13 cellular contexts compared by ENCODE assay signal in genomic region chr10:97796651-97797050, GRCh38. TPM values are rescaled to one million over a fixed set of nuclear protein-coding genes. Genes with fewer than 3 reads are reported as not detected.
DNase-seq lines count a peak whose midpoint lies in the region; ATAC-seq lines count a peak whose summit lies in the region.
"Had no signal": no experiment of that assay in that cellular context is flagged by ENCODE, and none has a peak within 500 bp of the region (broad histone marks: within the 10 kb centered on the region; RNA-seq: fewer than 3 reads in every experiment).

No MANE protein-coding gene starts in this region.

- intact Hi-C loops in activated CD4-positive, alpha-beta T cell treated with anti-CD3 and anti-CD28 coated beads for 36 hours (cut with DNase I, micrococcal nuclease): loop anchor here (5.0 to 10.0 kb wide), 2 partner anchors 56 to 238 kb away; partner anchors contain the start of gene CRTAC1 (in 1 of the 2)
- intact Hi-C loops in posterior vena cava (cut with DNase I): loop anchor here in 1 of 2 donors (10.0 kb wide), 1 partner anchor 68 kb away; no protein-coding TSS in a partner anchor

- peaks cover 3% of the 10 kb centered on the region for H3K36me3 Mint-ChIP-seq in activated CD4-positive, alpha-beta T cell treated with anti-CD3 and anti-CD28 coated beads for 36 hours (ENCODE audit: low read depth)
- peaks cover 2% of the 10 kb centered on the region for H3K36me3 Mint-ChIP-seq in activated naive CD4-positive, alpha-beta T cell treated with anti-CD3 and anti-CD28 coated beads, Interleukin-2, amount 50 U/mL, for 24 hours

- CTCF ChIA-PET in activated CD4-positive, alpha-beta T cell treated with anti-CD3 and anti-CD28 coated beads for 36 hours (lab: Charles Lee): interaction anchor here (1.0 to 6.5 kb wide), 6 partner anchors 11 to 231 kb away, joined by 3 to 93 read pairs (median 3); no protein-coding TSS in a partner anchor

- peak; percentile 42 for DNase-seq in activated CD4-positive, alpha-beta T cell treated with anti-CD3 and anti-CD28 coated beads for 36 hours
- DNase-seq in activated CD4-positive, alpha-beta T cell treated with anti-CD3 and anti-CD28 coated beads, Interleukin-2, amount 50 U/mL, for 4 hours: no peak
- DNase-seq in MV-4-11 (lab: John Stamatoyannopoulos, UW) (peak; percentile 2), posterior vena cava (ENCODE audit: low spot score) (peak; percentile 3), HuH-7 (ENCODE audit: low spot score) (no peak)
- DNase-seq: DMS 273 treated with DMSO at 0.1 percent for 48 hours had no signal

- H3K4me1 Mint-ChIP-seq in activated CD4-positive, alpha-beta T cell treated with anti-CD3 and anti-CD28 coated beads for 36 hours: peaks cover 19% of the 10 kb centered on the region
- H3K4me1 Mint-ChIP-seq in activated naive CD4-positive, alpha-beta T cell treated with anti-CD3 and anti-CD28 coated beads, Interleukin-2, amount 50 U/mL, for 24 hours: peaks cover 42% of the 10 kb centered on the region
- H3K4me1 Mint-ChIP-seq: nephron had no signal

- peak overlapping the region; percentile 6 for H3K4me3 Mint-ChIP-seq in activated CD4-positive, alpha-beta T cell treated with anti-CD3 and anti-CD28 coated beads for 36 hours
- H3K4me3 Mint-ChIP-seq in activated naive CD4-positive, alpha-beta T cell treated with anti-CD3 and anti-CD28 coated beads, Interleukin-2, amount 50 U/mL, for 24 hours: peak overlapping the region; percentile 64
- H3K4me3 Mint-ChIP-seq: nephron had no signal

- peak; percentile 79 for ATAC-seq in activated CD4-positive, alpha-beta T cell treated with anti-CD3 and anti-CD28 coated beads for 36 hours
- no peak for ATAC-seq in HG02678 (IDR thresholded peaks at IDR 0.05; ENCODE audit: unreplicated experiment)
- ATAC-seq in GM21390 (IDR thresholded peaks at IDR 0.05; ENCODE audit: unreplicated experiment): no peak
- ATAC-seq: A549, left lobe of liver had no signal

- peaks cover 11% of the 10 kb centered on the region for H3K9me3 Mint-ChIP-seq in activated CD4-positive, alpha-beta T cell treated with anti-CD3 and anti-CD28 coated beads for 36 hours (ENCODE audit: low read depth)
- peaks cover 7% of the 10 kb centered on the region for H3K9me3 Mint-ChIP-seq in activated naive CD4-positive, alpha-beta T cell treated with anti-CD3 and anti-CD28 coated beads, Interleukin-2, amount 50 U/mL, for 24 hours

- H3K27me3 Mint-ChIP-seq in activated CD4-positive, alpha-beta T cell treated with anti-CD3 and anti-CD28 coated beads for 36 hours: no peaks in the 10 kb centered on the region
- H3K27me3 Mint-ChIP-seq in activated naive CD4-positive, alpha-beta T cell treated with anti-CD3 and anti-CD28 coated beads, Interleukin-2, amount 50 U/mL, for 24 hours: no peaks in the 10 kb centered on the region

- POLR2A ChIA-PET in activated CD4-positive, alpha-beta T cell treated with anti-CD3 and anti-CD28 coated beads for 36 hours (lab: Charles Lee): no interaction called here

- peak overlapping the region; percentile 86 for H3K27ac Mint-ChIP-seq in activated CD4-positive, alpha-beta T cell treated with anti-CD3 and anti-CD28 coated beads for 36 hours
- peak overlapping the region; percentile 82 for H3K27ac Mint-ChIP-seq in activated naive CD4-positive, alpha-beta T cell treated with anti-CD3 and anti-CD28 coated beads, Interleukin-2, amount 50 U/mL, for 24 hours
- H3K27ac Mint-ChIP-seq: nephron had no signal

RNA-seq across cellular contexts. Expression of gene SFRP5, which starts 24.9 kb away (rescaled TPM):
- not detected for total RNA-seq in activated CD4-positive, alpha-beta T cell treated with anti-CD3 and anti-CD28 coated beads for 36 hours
- total RNA-seq in posterior vena cava: under 1 TPM; 0.38 to 0.56 TPM
- total RNA-seq: OCI-LY7 had no signal

RNA-seq across cellular contexts. Expression of gene GOLGA7B, which starts 53.0 kb away (rescaled TPM):
- under 1 TPM; 0.47 to 0.57 TPM for total RNA-seq in activated CD4-positive, alpha-beta T cell treated with anti-CD3 and anti-CD28 coated beads for 36 hours
- total RNA-seq in posterior vena cava: under 1 TPM; 0.19 TPM

RNA-seq across cellular contexts. Expression of gene ZFYVE27, which starts 59.7 kb away (rescaled TPM):
- total RNA-seq in activated CD4-positive, alpha-beta T cell treated with anti-CD3 and anti-CD28 coated beads for 36 hours: 10 to 100 TPM; 20.2 to 22.6 TPM
- 10 to 100 TPM; 15.8 to 16.0 TPM for total RNA-seq in posterior vena cava

Comparison
In these comparisons a context has a peak if more than half of its experiments do, and no peak if none do; other contexts are left out.
1. DNase-seq: peak in activated CD4-positive, alpha-beta T cell treated with anti-CD3 and anti-CD28 coated beads for 36 hours (single experiment), MV-4-11 (single experiment) and posterior vena cava (single experiment); none in activated CD4-positive, alpha-beta T cell treated with anti-CD3 and anti-CD28 coated beads, Interleukin-2, amount 50 U/mL, for 4 hours (0 of 2) and HuH-7 (single experiment).